In genomic region chr10:107548301-107548700, GRCh38 we compare ENCODE assay signal across 26 cellular contexts.
DNase-seq lines count a peak whose midpoint lies in the region; ATAC-seq, FAIRE-seq and TF ChIP-seq lines count a peak whose summit lies in the region.
"Had no signal": no experiment of that assay in that cellular context is flagged by ENCODE, and none has a peak within 500 bp of the region (broad histone marks: within the 10 kb centered on the region; RNA-seq: fewer than 3 reads in every experiment).

No MANE protein-coding gene starts in this region.

- peaks cover 0 to 13% (median 8%) of the 10 kb centered on the region in 4 experiments; a peak in 6 of 7 replicates for H3K4me1 ChIP-seq in H1 (replicated peaks in 1 of 4; ENCODE audit: control insufficient read depth in 3 of 4, insufficient read depth in 4 of 4, low read length in 3 of 4)
- H3K4me1 ChIP-seq in tibial artery, result no peaks in the 10 kb centered on the region
- H3K4me1 ChIP-seq: thyroid gland had no signal

- TF ChIP-seq EP300 in H1 (IDR thresholded peaks at IDR 0.05; ENCODE audit: borderline replicate concordance in 1 of 2, low read depth in 2 of 2, low read length in 2 of 2), result no peak

- H4K91ac ChIP-seq in H1 (replicated peaks; ENCODE audit: insufficient read length, low read length), result no peak overlapping the region

- CTCF ChIA-PET in H1 (lab: Charles Lee; ENCODE audit: partially characterized antibody), result interaction anchor here (0.5 to 1.2 kb wide), 3 partner anchors 176 to 1031 kb away, joined by 3 to 4 read pairs (median 3); no protein-coding TSS in a partner anchor

- POLR2A ChIA-PET in H1 (lab: Charles Lee; ENCODE audit: partially characterized antibody), result no interaction called here

- H4K8ac ChIP-seq in H1 (ENCODE audit: extremely low read depth, insufficient read depth, low read length), result no peak overlapping the region

- H3K36me3 ChIP-seq in H1 (ENCODE audit: control insufficient read depth in 2 of 4, insufficient read depth in 4 of 4, low read length in 3 of 4) (no peaks in the 10 kb centered on the region), tibial artery (no peaks in the 10 kb centered on the region)
- H3K36me3 ChIP-seq: thyroid gland had no signal

- intact Hi-C loops in tibial artery (cut with DNase I; ENCODE audit: low total_unique reads), result no loop called here

- no peak overlapping the region for H2AK5ac ChIP-seq in H1 (ENCODE audit: low read depth, low read length)

- H3K23me2 ChIP-seq in H1 (ENCODE audit: low read depth, low read length), result no peaks in the 10 kb centered on the region

- no peak overlapping the region for H3K14ac ChIP-seq in H1 (ENCODE audit: insufficient read length)

- H3K27ac ChIP-seq in H1 (ENCODE audit: low read depth, low read length), result no peak overlapping the region
- H3K27ac ChIP-seq in tibial artery, result no peak overlapping the region
- H3K27ac ChIP-seq: RWPE1, thyroid gland had no signal

- no peak overlapping the region for H3K18ac ChIP-seq in H1 (ENCODE audit: extremely low read depth, low read length)

- no peak; a peak in 1 of 4 replicates for TF ChIP-seq RAD21 in H1 (IDR thresholded peaks at IDR 0.05 in 1 of 2, conservative IDR thresholded peaks at IDR 0.05 in 1 of 2; ENCODE audit: low read depth in 2 of 2, low read length in 2 of 2)

- no peak overlapping the region for H2BK5ac ChIP-seq in H1 (ENCODE audit: low read depth, low read length)

- no peak overlapping the region for H2BK20ac ChIP-seq in H1 (ENCODE audit: low read length)

- no peak overlapping the region for H3K4ac ChIP-seq in H1 (replicated peaks; ENCODE audit: insufficient read length, low read depth, low read length)

- no peak overlapping the region for H2BK120ac ChIP-seq in H1 (replicated peaks; ENCODE audit: low read depth, low read length)

- H3K4me2 ChIP-seq in H1 (ENCODE audit: insufficient read depth in 1 of 2, low read depth in 2 of 2, low read length in 2 of 2), result peak overlapping the region; percentile 23 to 39; a peak in 3 of 4 replicates

- H3K9me3 ChIP-seq in H1 (ENCODE audit: insufficient read depth in 2 of 2, low read depth in 1 of 2, low read length in 1 of 2) (no peaks in the 10 kb centered on the region; a peak in 1 of 4 replicates), tibial artery (no peaks in the 10 kb centered on the region)
- H3K9me3 ChIP-seq: thyroid gland had no signal

- no peaks in the 10 kb centered on the region for H3K27me3 ChIP-seq in H1 (replicated peaks in 1 of 4; ENCODE audit: control insufficient read depth in 3 of 4, extremely low read depth in 1 of 4, insufficient read depth in 3 of 4, low read length in 3 of 4)
- H3K27me3 ChIP-seq in tibial artery, result no peaks in the 10 kb centered on the region
- H3K27me3 ChIP-seq: thyroid gland had no signal

- no peak overlapping the region for H2BK15ac ChIP-seq in H1 (ENCODE audit: low read length)

- H3K79me1 ChIP-seq in H1 (ENCODE audit: low read depth, low read length), result no peaks in the 10 kb centered on the region

- H3K79me2 ChIP-seq in H1 (ENCODE audit: control insufficient read depth in 1 of 2, insufficient read depth in 2 of 2, low read length in 2 of 2), result no peaks in the 10 kb centered on the region

- no peak overlapping the region; the same call in 1 of the 2 replicates for H2AFZ ChIP-seq in H1 (ENCODE audit: low read length)

- DNase-seq in A172 (ENCODE audit: low spot score) (peak; percentile 10), M059J (ENCODE audit: low read depth) (peak; percentile 14), H1 (ENCODE audit: low read depth in 1 of 2, low spot score in 2 of 2) (no peak), middle frontal gyrus (ENCODE audit: extremely low spot score, low spot score) (peak; percentile 44), NCI-H2227 treated with DMSO at 0.1 percent for 48 hours (lab: John Stamatoyannopoulos, UW) (no peak), NCI-H748 treated with DMSO at 0.1 percent for 48 hours (lab: John Stamatoyannopoulos, UW) (no peak), tibial artery (no peak)
- DNase-seq: activated B cell treated with CpG ODN at 0.5 μM for 24 hours; activated CD4-positive, alpha-beta T cell treated with anti-CD3 and anti-CD28 coated beads, Interleukin-2, amount 50 U/mL, for 4 hours; activated CD8-positive, alpha-beta memory T cell treated with anti-CD3 and anti-CD28 coated beads, Interleukin-2, amount 50 U/mL, for 4 hours; activated naive CD8-positive, alpha-beta T cell treated with anti-CD3 and anti-CD28 coated beads, Interleukin-2, amount 10 ng/mL, durations not matched to agents 7 days and 5 days; cortex of kidney; DMS79 treated with DMSO at 0.1 percent for 48 hours; immature natural killer cell; KBM-7; left ventricle myocardium superior; NCI-H1694; NCI-H526 treated with DMSO at 0.1 percent for 48 hours; stimulated activated CD4-positive, alpha-beta T cell treated with anti-CD3 and anti-CD28 coated beads, Interleukin-4, amount 100 ng/mL, for 4 hours; stimulated activated naive CD8-positive, alpha-beta T cell treated with anti-CD3 and anti-CD28 coated beads, Interleukin-15, Interleukin-2, amounts not matched to agents 100 U/mL and 50 U/mL, for 24 hours; T-helper 9 cell; thyroid gland had no signal

- 48% methylated on average over 4 of the region's 4 CpGs; no CpG with 5 or more reads in 1 of the 2 experiments for WGBS in H1 (ENCODE audit: extremely low coverage in 1 of 2, insufficient coverage in 1 of 2, insufficient read length in 1 of 2, insufficient replicate concordance in 2 of 2, low coverage in 1 of 2, low lambda C conversion rate in 2 of 2, missing lambda C conversion rate in 1 of 2), 2 experiments

- peak; percentile 36 for FAIRE-seq in H1 (lab: Jason Lieb, UNC)
- FAIRE-seq: A204.1 had no signal

- no peaks in the 10 kb centered on the region for H4K20me1 ChIP-seq in H1 (replicated peaks in 1 of 2; ENCODE audit: control insufficient read depth in 1 of 2, insufficient read depth in 2 of 2, low read length in 2 of 2)

- no peak overlapping the region for H4K5ac ChIP-seq in H1 (ENCODE audit: insufficient read length, low read depth, low read length)

- no peak for ATAC-seq in GM21737 (IDR thresholded peaks at IDR 0.05; ENCODE audit: unreplicated experiment)
- ATAC-seq: HCT116; left ventricle myocardium superior; stimulated activated naive CD8-positive, alpha-beta T cell treated with anti-CD3 and anti-CD28 coated beads, Interleukin-15, Interleukin-2, amounts not matched to agents 100 U/mL and 50 U/mL, for 24 hours had no signal

- H3K9ac ChIP-seq in H1 (replicated peaks in 1 of 4; ENCODE audit: extremely low read depth in 1 of 4, low read depth in 3 of 4, low read length in 3 of 4), result no peak overlapping the region

- no peak overlapping the region for H3K56ac ChIP-seq in H1 (replicated peaks; ENCODE audit: insufficient read length, low read depth, low read length)

- H3K23ac ChIP-seq in H1 (ENCODE audit: insufficient read length), result no peak overlapping the region

- TF ChIP-seq POLR2A in H1 (IDR thresholded peaks at IDR 0.05; ENCODE audit: control extremely low read depth in 1 of 2, low read depth in 2 of 2, low read length in 2 of 2), result no peak

- TF ChIP-seq CTCF in H1 (IDR thresholded peaks at IDR 0.05; ENCODE audit: control extremely low read depth in 1 of 3, insufficient read depth in 1 of 3, low read depth in 1 of 3, low read length in 3 of 3) (no peak), tibial artery (IDR thresholded peaks at IDR 0.05) (no peak)

- H3K4me3 ChIP-seq in H1 (ENCODE audit: extremely low read depth in 1 of 4, insufficient read depth in 2 of 4, low read depth in 3 of 4, low read length in 4 of 4) (peak overlapping the region in 1 of 4 experiments; percentile 12; a peak in 1 of 8 replicates), tibial artery (no peak overlapping the region)
- H3K4me3 ChIP-seq: thyroid gland had no signal

- no peak overlapping the region for H2BK12ac ChIP-seq in H1 (ENCODE audit: low read depth, low read length)

TF ChIP-seq in H1, 55 proteins besides CTCF, POLR2A, EP300 and RAD21:
- TF ChIP-seq GABPA (IDR thresholded peaks at IDR 0.05; ENCODE audit: borderline replicate concordance, insufficient read depth, low read length) (no peak), TAF1 (IDR thresholded peaks at IDR 0.05; ENCODE audit: low read depth, low read length) (no peak)
- TF ChIP-seq, protein P1, sequence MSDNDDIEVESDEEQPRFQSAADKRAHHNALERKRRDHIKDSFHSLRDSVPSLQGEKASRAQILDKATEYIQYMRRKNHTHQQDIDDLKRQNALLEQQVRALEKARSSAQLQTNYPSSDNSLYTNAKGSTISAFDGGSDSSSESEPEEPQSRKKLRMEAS (IDR thresholded peaks at IDR 0.05), result 0 out of 2 replicates have a peak, but pooled peaks have one; percentile 25
TF ChIP-seq in H1: peak in this region for 1.

Comparison
In these comparisons a context has a peak if more than half of its experiments do, and no peak if none do; other contexts are left out.
1. DNase-seq: peak in A172 (single experiment), M059J (single experiment) and middle frontal gyrus (single experiment); none in H1 (0 of 2), NCI-H2227 treated with DMSO at 0.1 percent for 48 hours (single experiment), NCI-H748 treated with DMSO at 0.1 percent for 48 hours (single experiment) and tibial artery (0 of 2).